Comparison of ENCODE assay signal across 27 cellular contexts in genomic region chr1:70317087-70317486, GRCh38. TPM values are rescaled to one million over a fixed set of nuclear protein-coding genes. Genes with fewer than 3 reads are reported as not detected.
A peak's percentile ranks its signal among the peaks of the same experiment; 100 is the strongest.
DNase-seq lines count a peak whose midpoint lies in the region; ATAC-seq and FAIRE-seq lines count a peak whose summit lies in the region.
"Had no signal": no experiment of that assay in that cellular context is flagged by ENCODE, and none has a peak within 500 bp of the region (broad histone marks: within the 10 kb centered on the region; RNA-seq: fewer than 3 reads in every experiment).

No MANE protein-coding gene starts in this region.

- H3K27me3 Mint-ChIP-seq in activated T-cell treated with anti-CD3 and anti-CD28 coated beads, Interleukin-2, amount 50 U/mL, for 72 hours (ENCODE audit: low read depth), result no peaks in the 10 kb centered on the region
- H3K27me3 Mint-ChIP-seq: CD4-positive, alpha-beta memory T cell; CD4-positive, CD25-positive, alpha-beta regulatory T cell; CD8-positive, alpha-beta memory T cell had no signal

- FAIRE-seq in GM19239 (lab: Jason Lieb, UNC) (peak; percentile 49), islet of Langerhans (lab: Jason Lieb, UNC) (peak; percentile 36)
- FAIRE-seq: A549, GM12878, GM12892, GM18507 had no signal

- H3K27ac Mint-ChIP-seq in activated T-cell treated with anti-CD3 and anti-CD28 coated beads, Interleukin-2, amount 50 U/mL, for 72 hours, result no peak overlapping the region
- H3K27ac Mint-ChIP-seq: CD14-positive monocyte; CD4-positive, alpha-beta memory T cell; CD4-positive, CD25-positive, alpha-beta regulatory T cell had no signal

- DNase-seq in GM19239 (ENCODE audit: insufficient read length, low spot score) (no peak), left lobe of liver (ENCODE audit: low spot score) (no peak), NCI-H1930 (lab: John Stamatoyannopoulos, UW) (no peak), T-helper 1 cell (no peak)
- DNase-seq in activated T-cell treated with anti-CD3 and anti-CD28 coated beads, Interleukin-2, amount 50 U/mL, for 72 hours, result no peak
- DNase-seq: 8988T; ACHN; BE2C; C1 segment of cervical spinal cord; CD4-positive, alpha-beta memory T cell; CD4-positive, CD25-positive, alpha-beta regulatory T cell; CD8-positive, alpha-beta memory T cell; COR-L47; DMS 273 treated with DMSO at 0.1 percent for 48 hours; DMS153; DMS53; DMS79; DND-41; EL; GDM1 had no signal

- no peaks in the 10 kb centered on the region for H3K9me3 Mint-ChIP-seq in activated T-cell treated with anti-CD3 and anti-CD28 coated beads, Interleukin-2, amount 50 U/mL, for 72 hours
- H3K9me3 Mint-ChIP-seq: CD14-positive monocyte; CD4-positive, alpha-beta memory T cell; CD4-positive, CD25-positive, alpha-beta regulatory T cell; CD8-positive, alpha-beta memory T cell had no signal

- no peaks in the 10 kb centered on the region for H3K4me1 Mint-ChIP-seq in activated T-cell treated with anti-CD3 and anti-CD28 coated beads, Interleukin-2, amount 50 U/mL, for 72 hours (ENCODE audit: low read depth)
- H3K4me1 Mint-ChIP-seq: CD14-positive monocyte had no signal

- peaks cover 1 to 3% of the 10 kb centered on the region in 2 donors for H3K36me3 Mint-ChIP-seq in activated T-cell treated with anti-CD3 and anti-CD28 coated beads, Interleukin-2, amount 50 U/mL, for 72 hours (ENCODE audit: insufficient read depth in 2 of 2)

- ATAC-seq in left lobe of liver (peak; percentile 52), HG02588 (IDR thresholded peaks at IDR 0.05; ENCODE audit: unreplicated experiment) (no peak)
- no peak for ATAC-seq in activated T-cell treated with anti-CD3 and anti-CD28 coated beads, Interleukin-2, amount 50 U/mL, for 72 hours (replicated peaks in 1 of 2)
- ATAC-seq: A549, GM12878 had no signal

- H3K4me3 Mint-ChIP-seq in activated T-cell treated with anti-CD3 and anti-CD28 coated beads, Interleukin-2, amount 50 U/mL, for 72 hours, result no peak overlapping the region
- H3K4me3 Mint-ChIP-seq: CD14-positive monocyte; CD4-positive, alpha-beta memory T cell; CD4-positive, CD25-positive, alpha-beta regulatory T cell; CD8-positive, alpha-beta memory T cell had no signal

RNA-seq across cellular contexts. Expression of gene ANKRD13C, which starts 37.4 kb away (rescaled TPM):
- 6.3 TPM for total RNA-seq in left lobe of liver
- 10 to 100 TPM; 25.1 to 25.6 TPM for total RNA-seq in activated T-cell treated with anti-CD3 and anti-CD28 coated beads, Interleukin-2, amount 50 U/mL, for 72 hours
